8 cellular contexts compared by ENCODE assay signal in the genomic region with DNA sequence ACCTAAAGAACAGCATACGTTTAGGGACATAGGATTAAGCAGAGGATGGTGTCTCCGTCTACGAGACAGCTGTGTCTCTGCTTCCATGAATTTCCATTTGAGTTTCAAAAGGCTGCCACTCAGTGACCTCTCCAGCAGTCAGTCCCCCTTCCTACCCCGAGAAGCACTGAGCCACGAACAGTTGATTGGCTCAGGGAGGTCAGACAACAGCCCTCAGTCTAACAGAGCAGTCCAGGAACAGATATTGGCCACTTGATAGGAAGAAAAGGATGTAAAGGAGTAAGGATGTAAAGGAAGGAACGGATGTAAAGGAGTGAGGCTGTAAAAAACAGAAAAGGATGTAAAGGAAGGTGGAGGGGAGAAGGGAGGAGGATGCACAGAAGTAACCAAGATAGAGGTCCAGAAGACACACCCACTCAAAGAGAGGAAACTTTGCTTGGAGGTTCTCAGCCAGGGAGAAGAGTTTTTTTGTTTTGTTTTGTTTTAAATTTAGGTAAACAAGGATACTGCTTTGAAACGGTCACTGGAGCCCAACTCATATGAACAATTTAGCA. TPM values are rescaled to one million over a fixed set of nuclear protein-coding genes. Genes with fewer than 3 reads are reported as not detected.
DNase-seq lines count a peak whose midpoint lies in the region; ATAC-seq and TF ChIP-seq lines count a peak whose summit lies in the region.

No MANE protein-coding gene starts in this region.

- DNase-seq in GM12865 (ENCODE audit: low read depth): peak; percentile 13
- DNase-seq in PC-3: no peak
- DNase-seq in epithelial cell of esophagus (ENCODE audit: low read depth): no peak
- DNase-seq in pons (ENCODE audit: low spot score): peak; percentile 23
- no peak for DNase-seq in posterior vena cava (ENCODE audit: low spot score)
- DNase-seq in SHP77 (lab: John Stamatoyannopoulos, UW): no peak
- DNase-seq in NCI-H1694 (lab: John Stamatoyannopoulos, UW): no peak

- H2AFZ ChIP-seq in PC-3 (ENCODE audit: low read length): no peak overlapping the region

- H3K9ac ChIP-seq in PC-3 (ENCODE audit: low read length): peak overlapping the region; percentile 94

- H3K27ac ChIP-seq in PC-3 (ENCODE audit: low read length): no peak overlapping the region

- intact Hi-C loops in PC-3 (cut with micrococcal nuclease): loop anchor here (10.0 kb wide), 1 partner anchor 396 kb away; no protein-coding TSS in a partner anchor
- intact Hi-C loops in posterior vena cava (cut with DNase I): loop anchor here in 1 of 2 donors (10.0 kb wide), 1 partner anchor 464 kb away; no protein-coding TSS in a partner anchor

- ATAC-seq in PC-3 (no peak), GM19351 (IDR thresholded peaks at IDR 0.05; ENCODE audit: unreplicated experiment) (no peak)

- H4K20me1 ChIP-seq in PC-3 (ENCODE audit: low read length): no peaks in the 10 kb centered on the region

- H3K4me2 ChIP-seq in PC-3 (ENCODE audit: low read length): peak overlapping the region; percentile 95

- H3K4me3 ChIP-seq in GM12865 (ENCODE audit: low read depth, low read length) (peak overlapping the region; percentile 66), PC-3 (ENCODE audit: low read length) (peak overlapping the region; percentile 89), epithelial cell of esophagus (ENCODE audit: low read length) (peak overlapping the region; percentile 69)

- CTCF ChIA-PET in PC-3 (lab: Charles Lee): no interaction called here

- H3K27me3 ChIP-seq in PC-3 (ENCODE audit: low read length): no peaks in the 10 kb centered on the region

- POLR2A ChIA-PET in PC-3 (lab: Charles Lee; ENCODE audit: unreplicated experiment): no interaction called here

- no peaks in the 10 kb centered on the region for H3K36me3 ChIP-seq in PC-3 (ENCODE audit: low read depth, low read length)

- H3K4me1 ChIP-seq in PC-3 (ENCODE audit: insufficient read depth, low read length): 0 out of 2 replicates have a peak, but pooled peaks cover 8% of the 10 kb centered on the region

- no peaks in the 10 kb centered on the region for H3K9me3 ChIP-seq in PC-3 (ENCODE audit: low read length)

- H3K9me2 ChIP-seq in PC-3 (replicated peaks; ENCODE audit: low read length): no peaks in the 10 kb centered on the region

- BruUV-seq in PC-3 (replicated peaks; lab: Mats Ljungman, UMichigan): TSS peak; percentile 47

- TF ChIP-seq CTCF in GM12865 (IDR thresholded peaks at IDR 0.05; ENCODE audit: insufficient read depth, low read depth, low read length, missing control alignments) (no peak), PC-3 (conservative IDR thresholded peaks at IDR 0.05; ENCODE audit: low read depth, low read length) (no peak), epithelial cell of esophagus (IDR thresholded peaks at IDR 0.05; ENCODE audit: insufficient read depth, low read depth, low read length, missing control alignments) (no peak)

- H3F3A ChIP-seq in PC-3 (ENCODE audit: low read length, unreplicated experiment): no peaks in the 10 kb centered on the region

- H3K79me2 ChIP-seq in PC-3 (ENCODE audit: low read length): peaks cover 8% of the 10 kb centered on the region

RNA-seq across cellular contexts. Expression of gene NR4A3, which starts 3.2 kb away (rescaled TPM):
- total RNA-seq in PC-3 (2014; rRNA removed) (0.77 and 0.98 TPM in 2 replicates), posterior vena cava (10 to 100 TPM; 37.4 to 49.8 TPM)

Comparison
In these comparisons a context has a peak if more than half of its experiments do, and no peak if none do; other contexts are left out.
1. DNase-seq: peak in GM12865 (single experiment) and pons (single experiment); none in PC-3 (single experiment), epithelial cell of esophagus (single experiment), posterior vena cava (single experiment), SHP77 (0 of 2) and NCI-H1694 (single experiment).
2. RNA of gene NR4A3, which starts 3.2 kb away (total RNA-seq): 37.4 to 49.8 TPM in posterior vena cava; 0.77 to 0.98 TPM in PC-3; every median in the first group is over 10 times any median in the second.
3. Peak in every context shown above with its lines, with median percentiles within 50 percentile points of each other: H3K4me3 ChIP-seq.